In genomic region chr19:17424743-17425365, GRCh38 we compare ENCODE assay signal across 9 cellular contexts. TPM values are rescaled to one million over a fixed set of nuclear protein-coding genes. Genes with fewer than 3 reads are reported as not detected.
DNase-seq lines count a peak whose midpoint lies in the region; ATAC-seq and TF ChIP-seq lines count a peak whose summit lies in the region.
"Had no signal": no experiment of that assay in that cellular context is flagged by ENCODE, and none has a peak within 500 bp of the region (broad histone marks: within the 10 kb centered on the region; RNA-seq: fewer than 3 reads in every experiment).

No MANE protein-coding gene starts in this region.

- ATAC-seq in left lung = peak; percentile 27
- ATAC-seq in HG02798 (IDR thresholded peaks at IDR 0.05; ENCODE audit: poor library complexity, unreplicated experiment) = no peak

- H3K36me3 Mint-ChIP-seq in activated T-cell treated with anti-CD3 and anti-CD28 coated beads, Interleukin-2, amount 50 U/mL, for 24 hours (ENCODE audit: low read depth) = peaks cover 16% of the 10 kb centered on the region
- H3K36me3 Mint-ChIP-seq in brain = peaks cover 14% of the 10 kb centered on the region

- intact Hi-C loops in left lung (cut with DNase I) = no loop called here
- intact Hi-C loops in posterior vena cava (cut with DNase I) = no loop called here

- H3K27ac Mint-ChIP-seq in activated T-cell treated with anti-CD3 and anti-CD28 coated beads, Interleukin-2, amount 50 U/mL, for 24 hours = no peak overlapping the region
- H3K27ac Mint-ChIP-seq in brain = peak overlapping the region in 2 of 5 experiments; percentile 63 to 73

- peaks cover 0 to 10% of the 10 kb centered on the region in 2 donors for H3K36me3 ChIP-seq in left lung

- no peaks in the 10 kb centered on the region for H3K27me3 Mint-ChIP-seq in activated T-cell treated with anti-CD3 and anti-CD28 coated beads, Interleukin-2, amount 50 U/mL, for 24 hours
- no peaks in the 10 kb centered on the region for H3K27me3 Mint-ChIP-seq in brain

- no peak overlapping the region for H3K4me3 Mint-ChIP-seq in activated T-cell treated with anti-CD3 and anti-CD28 coated beads, Interleukin-2, amount 50 U/mL, for 24 hours
- H3K4me3 Mint-ChIP-seq in brain = peak overlapping the region; percentile 24 to 67 (median 49)

- TF ChIP-seq CTCF in brain (conservative IDR thresholded peaks at IDR 0.05) = peak; percentile 45 to 62
- TF ChIP-seq CTCF in left lung (IDR thresholded peaks at IDR 0.05) = no peak

- no peak overlapping the region for H3K4me3 ChIP-seq in left lung

- no peaks in the 10 kb centered on the region for H3K9me3 ChIP-seq in left lung

- no peak overlapping the region for H3K27ac ChIP-seq in left lung

- H3K4me1 ChIP-seq in left lung = peaks cover 0 to 6% of the 10 kb centered on the region in 2 donors

- no peaks in the 10 kb centered on the region for H3K9me3 Mint-ChIP-seq in activated T-cell treated with anti-CD3 and anti-CD28 coated beads, Interleukin-2, amount 50 U/mL, for 24 hours
- H3K9me3 Mint-ChIP-seq in brain = no peaks in the 10 kb centered on the region

- peaks cover 11% of the 10 kb centered on the region for H3K4me1 Mint-ChIP-seq in activated T-cell treated with anti-CD3 and anti-CD28 coated beads, Interleukin-2, amount 50 U/mL, for 24 hours (ENCODE audit: low read depth)
- peaks cover 23% of the 10 kb centered on the region for H3K4me1 Mint-ChIP-seq in brain

- no peaks in the 10 kb centered on the region for H3K27me3 ChIP-seq in left lung

- DNase-seq in activated T-cell treated with anti-CD3 and anti-CD28 coated beads, Interleukin-2, amount 50 U/mL, for 24 hours = peak; percentile 49
- DNase-seq in activated T-cell treated with anti-CD3 and anti-CD28 coated beads, Interleukin-2, amount 50 U/mL, for 1 hour = no peak
- DNase-seq in NCI-H69 (lab: John Stamatoyannopoulos, UW) = peak; percentile 88
- DNase-seq in left lung = peak in 1 of 2 donors; percentile 68
- DNase-seq in posterior vena cava (ENCODE audit: low spot score) = no peak
- DNase-seq in AG08395 (ENCODE audit: low spot score) = no peak

RNA-seq across cellular contexts. Expression of gene MVB12A, which starts 5.0 kb away (rescaled TPM):
- polyA plus RNA-seq in brain (ENCODE audit: insufficient read depth, low read depth, low replicate concordance) = 64.9 TPM
- total RNA-seq in left lung = 10 to 100 TPM; 41.7 to 47.7 TPM
- total RNA-seq in posterior vena cava = 10 to 100 TPM; 24.4 to 30.3 TPM

RNA-seq across cellular contexts. Expression of gene BST2, which starts 19.4 kb away (rescaled TPM):
- 39.4 TPM for polyA plus RNA-seq in brain (ENCODE audit: insufficient read depth, low read depth, low replicate concordance)
- total RNA-seq in left lung = 100 to 1,000 TPM in 1 of 2 donors, 10 to 100 TPM in 1; 90.2 to 104 TPM
- 10 to 100 TPM; 37.8 to 82.9 TPM for total RNA-seq in posterior vena cava

RNA-seq across cellular contexts. Expression of gene TMEM221, which starts 23.6 kb away (rescaled TPM):
- 1.3 TPM for polyA plus RNA-seq in brain (ENCODE audit: insufficient read depth, low read depth, low replicate concordance)
- total RNA-seq in left lung (not detected), posterior vena cava (under 1 TPM; 0.14 to 0.46 TPM)

RNA-seq across cellular contexts. Expression of gene CCDC194, which starts 30.9 kb away (rescaled TPM):
- not detected for polyA plus RNA-seq in brain (ENCODE audit: insufficient read depth, low read depth, low replicate concordance)
- total RNA-seq in left lung (1 to 10 TPM in 1 of 2 donors, under 1 TPM in 1; 0.61 to 1.4 TPM), posterior vena cava (under 1 TPM in 1 of 2 donors, not detected in 1; 0.52 TPM)
- polyA plus RNA-seq: adipose tissue had no signal

RNA-seq across cellular contexts. Expression of gene NXNL1, which starts 35.9 kb away (rescaled TPM):
- polyA plus RNA-seq in brain (ENCODE audit: insufficient read depth, low read depth, low replicate concordance) = not detected
- not detected for total RNA-seq in left lung
- not detected for total RNA-seq in posterior vena cava

Comparison
In these comparisons a context has a peak if more than half of its experiments do, and no peak if none do; other contexts are left out.
1. DNase-seq: peak in activated T-cell treated with anti-CD3 and anti-CD28 coated beads, Interleukin-2, amount 50 U/mL, for 24 hours (single experiment) and NCI-H69 (single experiment); none in activated T-cell treated with anti-CD3 and anti-CD28 coated beads, Interleukin-2, amount 50 U/mL, for 1 hour (single experiment), posterior vena cava (single experiment) and AG08395 (single experiment).
2. CTCF ChIP-seq: peak in brain (2 of 2); none in left lung (0 of 2).